ENCODE assay signal across 8 cellular contexts in the genomic region with DNA sequence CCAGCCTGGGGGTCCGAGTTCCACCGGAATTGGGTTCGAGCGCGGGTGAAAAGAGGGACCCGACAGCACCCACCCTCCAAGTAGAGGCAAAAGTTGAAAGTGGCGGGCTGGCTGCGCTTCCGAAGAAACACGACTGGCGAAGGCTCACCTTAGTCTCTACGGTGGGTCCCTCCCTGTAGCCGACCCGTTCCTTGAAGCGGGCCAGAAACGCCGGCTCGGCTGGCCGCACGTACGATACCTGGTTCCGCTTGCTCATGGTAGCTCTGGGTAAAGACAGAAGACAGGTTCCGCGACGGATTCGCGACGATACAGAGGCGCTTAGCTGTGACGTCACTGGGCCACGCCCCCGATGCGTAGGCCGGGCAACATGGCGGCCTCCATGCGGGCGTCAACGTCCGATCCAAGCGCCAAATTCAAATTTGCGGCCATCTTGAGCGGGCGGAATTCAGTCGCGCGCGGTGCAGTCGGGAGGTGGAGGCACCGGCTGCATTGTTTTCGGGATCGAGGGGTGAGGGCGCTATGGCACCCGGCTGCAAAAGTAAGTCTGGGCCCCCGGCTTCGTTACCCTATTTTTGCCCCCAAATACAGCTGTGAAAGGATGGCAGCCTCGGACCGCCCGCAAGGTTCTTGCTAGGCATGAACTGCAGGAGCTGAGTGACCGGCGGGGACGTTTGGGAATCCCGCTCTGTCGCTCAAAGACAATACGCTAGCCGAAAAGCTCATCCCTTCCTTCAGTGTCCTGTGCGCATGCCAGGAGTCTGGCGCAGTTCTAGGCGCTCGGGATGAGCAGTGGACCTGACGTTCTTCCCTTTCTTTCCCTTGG. TPM values are rescaled to one million over a fixed set of nuclear protein-coding genes. Genes with fewer than 3 reads are reported as not detected.
DNase-seq lines count a peak whose midpoint lies in the region; ATAC-seq and TF ChIP-seq lines count a peak whose summit lies in the region.

A gene (minus strand): TSS at position 273 of the 823 bp plus-strand sequence. CDS start 17 bp downstream, at position 256.
A gene with protein sequence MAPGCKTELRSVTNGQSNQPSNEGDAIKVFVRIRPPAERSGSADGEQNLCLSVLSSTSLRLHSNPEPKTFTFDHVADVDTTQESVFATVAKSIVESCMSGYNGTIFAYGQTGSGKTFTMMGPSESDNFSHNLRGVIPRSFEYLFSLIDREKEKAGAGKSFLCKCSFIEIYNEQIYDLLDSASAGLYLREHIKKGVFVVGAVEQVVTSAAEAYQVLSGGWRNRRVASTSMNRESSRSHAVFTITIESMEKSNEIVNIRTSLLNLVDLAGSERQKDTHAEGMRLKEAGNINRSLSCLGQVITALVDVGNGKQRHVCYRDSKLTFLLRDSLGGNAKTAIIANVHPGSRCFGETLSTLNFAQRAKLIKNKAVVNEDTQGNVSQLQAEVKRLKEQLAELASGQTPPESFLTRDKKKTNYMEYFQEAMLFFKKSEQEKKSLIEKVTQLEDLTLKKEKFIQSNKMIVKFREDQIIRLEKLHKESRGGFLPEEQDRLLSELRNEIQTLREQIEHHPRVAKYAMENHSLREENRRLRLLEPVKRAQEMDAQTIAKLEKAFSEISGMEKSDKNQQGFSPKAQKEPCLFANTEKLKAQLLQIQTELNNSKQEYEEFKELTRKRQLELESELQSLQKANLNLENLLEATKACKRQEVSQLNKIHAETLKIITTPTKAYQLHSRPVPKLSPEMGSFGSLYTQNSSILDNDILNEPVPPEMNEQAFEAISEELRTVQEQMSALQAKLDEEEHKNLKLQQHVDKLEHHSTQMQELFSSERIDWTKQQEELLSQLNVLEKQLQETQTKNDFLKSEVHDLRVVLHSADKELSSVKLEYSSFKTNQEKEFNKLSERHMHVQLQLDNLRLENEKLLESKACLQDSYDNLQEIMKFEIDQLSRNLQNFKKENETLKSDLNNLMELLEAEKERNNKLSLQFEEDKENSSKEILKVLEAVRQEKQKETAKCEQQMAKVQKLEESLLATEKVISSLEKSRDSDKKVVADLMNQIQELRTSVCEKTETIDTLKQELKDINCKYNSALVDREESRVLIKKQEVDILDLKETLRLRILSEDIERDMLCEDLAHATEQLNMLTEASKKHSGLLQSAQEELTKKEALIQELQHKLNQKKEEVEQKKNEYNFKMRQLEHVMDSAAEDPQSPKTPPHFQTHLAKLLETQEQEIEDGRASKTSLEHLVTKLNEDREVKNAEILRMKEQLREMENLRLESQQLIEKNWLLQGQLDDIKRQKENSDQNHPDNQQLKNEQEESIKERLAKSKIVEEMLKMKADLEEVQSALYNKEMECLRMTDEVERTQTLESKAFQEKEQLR (N-terminal part only) (plus strand): TSS at position 448 of the 823 bp plus-strand sequence. CDS start 72 bp downstream, at position 520.

- CTCF ChIA-PET in Panc1 (lab: Charles Lee): no interaction called here

- no peaks in the 10 kb centered on the region for H4K20me1 ChIP-seq in KMS-11 (ENCODE audit: insufficient read depth)

- POLR2A ChIA-PET in Panc1 (lab: Charles Lee): interaction anchor here (0.5 kb wide), 1 partner anchor 1999 kb away, joined by 5 read pairs; no protein-coding TSS in a partner anchor

- H3K27me3 ChIP-seq in KMS-11 (ENCODE audit: insufficient read depth, low read depth): no peaks in the 10 kb centered on the region
- H3K27me3 ChIP-seq in Panc1 (ENCODE audit: control insufficient read depth, insufficient read depth, low read length): no peaks in the 10 kb centered on the region
- no peaks in the 10 kb centered on the region for H3K27me3 ChIP-seq in esophagus muscularis mucosa

- peaks cover 51% of the 10 kb centered on the region for H3K79me2 ChIP-seq in KMS-11 (ENCODE audit: insufficient read depth, low read depth)

- BruUV-seq in Panc1 (replicated peaks; lab: Mats Ljungman, UMichigan): TSS peak; percentile 91

- H3K4me3 ChIP-seq in KMS-11 (IDR thresholded peaks at IDR 0.05; ENCODE audit: insufficient read depth, low read depth, low read length) (no peak within 1 kb of the TSS), Panc1 (ENCODE audit: low read depth in 2 of 2, low read length in 2 of 2) (peak within 1 kb of the TSS; percentile 81 to 87), esophagus muscularis mucosa (peak within 1 kb of the TSS; percentile 64 to 89 (median 81))

- H3K4me1 ChIP-seq in KMS-11 (ENCODE audit: low read depth, poor library complexity, severe bottlenecking) (no peaks in the 10 kb centered on the region), Panc1 (ENCODE audit: control insufficient read depth, insufficient read depth, low read length) (no peaks in the 10 kb centered on the region), esophagus muscularis mucosa (peaks cover 17 to 23% (median 19%) of the 10 kb centered on the region in 4 donors)

- 0 out of 2 replicates have a peak, but pooled peaks have one; percentile 20 for TF ChIP-seq CTCF in KMS-11 (conservative IDR thresholded peaks at IDR 0.05; ENCODE audit: low read depth, low read length)
- TF ChIP-seq CTCF in Panc1 (IDR thresholded peaks at IDR 0.05): no peak
- TF ChIP-seq CTCF in esophagus muscularis mucosa (IDR thresholded peaks at IDR 0.05): no peak

- peak within 1 kb of the TSS; percentile 86 for H3K9ac ChIP-seq in KMS-11

- H3K9me3 ChIP-seq in Panc1 (ENCODE audit: control insufficient read depth, insufficient read depth, low read depth, low read length) (peaks cover 22% of the 10 kb centered on the region; the same call in 1 of the 2 replicates), esophagus muscularis mucosa (peaks cover 0 to 7% (median 0%) of the 10 kb centered on the region in 4 donors)

- intact Hi-C loops in Panc1 (cut with micrococcal nuclease; ENCODE audit: unreplicated experiment) (no loop called here), esophagus muscularis mucosa (cut with DNase I) (loop anchor here (2.0 to 5.0 kb wide), 2 partner anchors 31 to 101 kb away; a partner anchor contains a TSS)

- ATAC-seq in GM21737 (IDR thresholded peaks at IDR 0.05; ENCODE audit: unreplicated experiment) (peak; percentile 87), Panc1 (peak; percentile 97)

- H3K27ac ChIP-seq in KMS-11 (peak within 1 kb of the TSS; percentile 78), Panc1 (ENCODE audit: low read length) (peak within 1 kb of the TSS; percentile 92), esophagus muscularis mucosa (replicated peaks in 1 of 4) (peak within 1 kb of the TSS; percentile 72 to 82 (median 76))

- DNase-seq in DMS53 treated with DMSO at 0.1 percent for 48 hours (lab: John Stamatoyannopoulos, UW; ENCODE audit: unreplicated experiment) (peak; percentile 53), Panc1 (ENCODE audit: low read depth, low spot score) (peak; percentile 67), esophagus muscularis mucosa (ENCODE audit: extremely low spot score) (peak; percentile 98), myocyte (ENCODE audit: low read depth) (peak; percentile 96)
- DNase-seq in activated T-cell treated with anti-CD3 and anti-CD28 coated beads, Interleukin-2, amount 50 U/mL, for 48 hours: peak; percentile 98 to 99
- peak; percentile 88 to 94 for DNase-seq in stimulated activated CD8-positive, alpha-beta memory T cell treated with anti-CD3 and anti-CD28 coated beads, Interleukin-7, amount 100 ng/mL, for 48 hours (ENCODE audit: extremely low read depth in 1 of 2, low read depth in 1 of 2)

- H3K36me3 ChIP-seq in KMS-11 (ENCODE audit: insufficient read depth) (no peaks in the 10 kb centered on the region), Panc1 (ENCODE audit: control insufficient read depth, insufficient read depth, low read length) (peaks cover 3% of the 10 kb centered on the region; the same call in 1 of the 2 replicates), esophagus muscularis mucosa (peaks cover 0 to 7% (median under 1%) of the 10 kb centered on the region in 4 donors)

- no peak for TF ChIP-seq EP300 in esophagus muscularis mucosa (IDR thresholded peaks at IDR 0.05)

- whole genome bisulfite sequencing in esophagus muscularis mucosa: 1% methylated on average over 20 of the region's 70 CpGs

- H3K4me2 ChIP-seq in KMS-11: peak within 1 kb of the TSS; percentile 46

- H2AFZ ChIP-seq in KMS-11 (ENCODE audit: low read depth): peak within 1 kb of the TSS; percentile 64

- no peak for TF ChIP-seq POLR2A in esophagus muscularis mucosa (IDR thresholded peaks at IDR 0.05; ENCODE audit: low read depth)

- in situ Hi-C loops in Panc1 (cut with HindIII; ENCODE audit: low pct_unique_long_range_greater_than_20kb, low sequenced_read_pairs): no loop called here

RNA-seq across cellular contexts. Expression of the first gene that starts in this region (rescaled TPM):
- total RNA-seq in Panc1 (2021; ENCODE audit: unreplicated experiment) (17.5 TPM), esophagus muscularis mucosa (10 to 100 TPM; 26.2 to 33.9 (median 28.2) TPM), myocyte (24.9 and 36.5 TPM in 2 replicates)
- 5.0 TPM for polyA plus RNA-seq in Panc1 (2012; ENCODE audit: insufficient read length)
- polyA plus RNA-seq in myocyte (2012): 13.4 TPM

RNA-seq across cellular contexts. Expression of the second gene that starts in this region (rescaled TPM):
- total RNA-seq in Panc1 (2021; ENCODE audit: unreplicated experiment) (12.2 TPM), esophagus muscularis mucosa (1 to 10 TPM in 1 of 4 donors, under 1 TPM in 3; 0.26 to 1.2 (median 0.54) TPM), myocyte (0.47 and 1.2 TPM in 2 replicates)
- polyA plus RNA-seq in Panc1 (2012; ENCODE audit: insufficient read length): 3.5 TPM
- polyA plus RNA-seq in myocyte (2012): 0.06 TPM
